Comparison of ENCODE assay signal across 10 cellular contexts in the genomic region with DNA sequence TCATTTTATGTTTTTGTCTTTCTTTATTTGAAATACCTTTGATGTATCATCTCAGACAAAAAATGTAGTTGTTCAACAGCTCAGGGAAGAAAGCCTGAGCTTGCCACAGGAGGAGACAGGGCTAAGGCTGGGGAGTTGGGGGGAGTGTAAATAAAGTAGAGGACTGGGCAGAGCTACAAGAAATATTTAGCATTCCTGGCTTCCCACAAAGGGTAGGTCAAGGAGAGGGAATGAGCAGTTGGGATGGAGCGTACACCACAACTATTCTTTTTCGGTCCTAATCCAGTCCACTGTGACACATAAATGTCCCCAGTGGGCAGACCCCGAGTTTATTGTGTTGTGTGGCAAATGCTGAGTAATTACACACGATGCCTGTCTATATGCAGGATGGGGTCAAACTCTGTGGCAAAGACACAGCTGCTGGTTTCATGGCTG.
A peak's percentile ranks its signal among the peaks of the same experiment; 100 is the strongest.
DNase-seq lines count a peak whose midpoint lies in the region; ATAC-seq, FAIRE-seq and TF ChIP-seq lines count a peak whose summit lies in the region.
"Had no signal": no experiment of that assay in that cellular context is flagged by ENCODE, and none has a peak within 500 bp of the region (broad histone marks: within the 10 kb centered on the region; RNA-seq: fewer than 3 reads in every experiment).

No MANE protein-coding gene starts in this region.

- no peaks in the 10 kb centered on the region for H3K9me3 ChIP-seq in astrocyte (ENCODE audit: insufficient read depth, low read depth, low read length)
- H3K9me3 ChIP-seq in testis, result no peaks in the 10 kb centered on the region

- H3K4me1 Mint-ChIP-seq in astrocyte (ENCODE audit: low read depth, unreplicated experiment), result peaks cover 85% of the 10 kb centered on the region

- WGBS in testis, 2 donors, result 21 to 38% methylated on average over 4 of the region's 4 CpGs

- no peaks in the 10 kb centered on the region for H3K36me3 Mint-ChIP-seq in astrocyte (ENCODE audit: low read depth, unreplicated experiment)
- H3K36me3 Mint-ChIP-seq: activated naive CD4-positive, alpha-beta T cell treated with anti-CD3 and anti-CD28 coated beads, Interleukin-2, amount 50 U/mL, for 24 hours had no signal

- H3K4me3 ChIP-seq in astrocyte (ENCODE audit: insufficient read depth, low read depth, low read length) (no peak overlapping the region), testis (no peak overlapping the region)

- no peak overlapping the region for H2AFZ ChIP-seq in astrocyte (ENCODE audit: low read depth, low read length)

- no peaks in the 10 kb centered on the region for H4K20me1 ChIP-seq in astrocyte (ENCODE audit: insufficient read depth, low read length)

- TF ChIP-seq POLR2A in testis (IDR thresholded peaks at IDR 0.05), result no peak

- H3K79me2 ChIP-seq in astrocyte (ENCODE audit: insufficient read depth, low read length), result no peaks in the 10 kb centered on the region

- TF ChIP-seq CTCF in astrocyte (IDR thresholded peaks at IDR 0.05; ENCODE audit: insufficient read depth, low read depth, low read length) (no peak), testis (IDR thresholded peaks at IDR 0.05) (no peak)

- no peaks in the 10 kb centered on the region for H3K27me3 ChIP-seq in astrocyte (ENCODE audit: insufficient read depth, low read length)
- H3K27me3 ChIP-seq in testis, result no peaks in the 10 kb centered on the region

- H3K27ac ChIP-seq in astrocyte (ENCODE audit: low read depth, low read length), result peak overlapping the region; percentile 84
- H3K27ac ChIP-seq in testis, result peak overlapping the region in 1 of 2 donors; percentile 46

- no peak for ATAC-seq in GM19035 (IDR thresholded peaks at IDR 0.05; ENCODE audit: unreplicated experiment)

- peak; percentile 88 for FAIRE-seq in astrocyte (lab: Jason Lieb, UNC)

- peak overlapping the region; percentile 63 for H3K4me3 Mint-ChIP-seq in astrocyte (ENCODE audit: unreplicated experiment)
- H3K4me3 Mint-ChIP-seq: activated naive CD4-positive, alpha-beta T cell treated with anti-CD3 and anti-CD28 coated beads, Interleukin-2, amount 50 U/mL, for 24 hours had no signal

- intact Hi-C loops in testis (cut with DNase I; ENCODE audit: low total_unique reads), result no loop called here

- peak overlapping the region; percentile 51 for H3K27ac Mint-ChIP-seq in astrocyte (ENCODE audit: unreplicated experiment)
- H3K27ac Mint-ChIP-seq: activated naive CD4-positive, alpha-beta T cell treated with anti-CD3 and anti-CD28 coated beads, Interleukin-2, amount 50 U/mL, for 24 hours had no signal

- peaks cover 2% of the 10 kb centered on the region for H3K9me3 Mint-ChIP-seq in astrocyte (ENCODE audit: unreplicated experiment)
- H3K9me3 Mint-ChIP-seq: activated naive CD4-positive, alpha-beta T cell treated with anti-CD3 and anti-CD28 coated beads, Interleukin-2, amount 50 U/mL, for 24 hours had no signal

- H3K9ac ChIP-seq in astrocyte (ENCODE audit: low read length), result peak overlapping the region; percentile 63

- H3K4me2 ChIP-seq in astrocyte (ENCODE audit: low read length), result peak overlapping the region; percentile 66

- H3K27me3 Mint-ChIP-seq in astrocyte (ENCODE audit: low read depth, unreplicated experiment), result no peaks in the 10 kb centered on the region
- H3K27me3 Mint-ChIP-seq: activated naive CD4-positive, alpha-beta T cell treated with anti-CD3 and anti-CD28 coated beads, Interleukin-2, amount 50 U/mL, for 24 hours had no signal

- peak; percentile 71 for DNase-seq in HK-2 (ENCODE audit: unreplicated experiment)
- DNase-seq in astrocyte (ENCODE audit: low read depth), result peak; percentile 97
- DNase-seq in kidney glomerular epithelial cell (lab: John Stamatoyannopoulos, UW), result peak; percentile 93
- DNase-seq in testis, result peak; percentile 58
- no peak for DNase-seq in DMS79 treated with DMSO at 0.1 percent for 48 hours (lab: John Stamatoyannopoulos, UW)
- DNase-seq in OCI-M2 (lab: John Stamatoyannopoulos, UW; ENCODE audit: unreplicated experiment), result no peak
- no peak for DNase-seq in hypothalamus (lab: John Stamatoyannopoulos, UW)
- DNase-seq: substantia nigra had no signal

- H3K36me3 ChIP-seq in astrocyte (ENCODE audit: insufficient read depth, low read length) (no peaks in the 10 kb centered on the region), testis (ENCODE audit: low read depth, missing control alignments) (no peaks in the 10 kb centered on the region)

- H3K4me1 ChIP-seq in astrocyte (ENCODE audit: insufficient read depth, low read length) (peaks cover 62% of the 10 kb centered on the region), testis (no peaks in the 10 kb centered on the region)

Comparison
In these comparisons a context has a peak if more than half of its experiments do, and no peak if none do; other contexts are left out.
1. DNase-seq: peak in HK-2 (single experiment), astrocyte (single experiment), kidney glomerular epithelial cell (single experiment) and testis (single experiment); none in DMS79 treated with DMSO at 0.1 percent for 48 hours (single experiment), OCI-M2 (single experiment) and hypothalamus (0 of 51).